ENCODE assay signal across 8 cellular contexts in genomic region chr17:77470800-77471733, GRCh38.
A peak's percentile ranks its signal among the peaks of the same experiment; 100 is the strongest.
DNase-seq lines count a peak whose midpoint lies in the region; ATAC-seq and TF ChIP-seq lines count a peak whose summit lies in the region.

No MANE protein-coding gene starts in this region.

- peaks cover 39 to 81% of the 10 kb centered on the region in 2 donors for H3K4me1 ChIP-seq in adrenal gland (replicated peaks in 1 of 2)
- H3K4me1 ChIP-seq in testis: peaks cover 71% of the 10 kb centered on the region

- H3K36me3 ChIP-seq in adrenal gland (replicated peaks in 1 of 2) (no peaks in the 10 kb centered on the region), testis (ENCODE audit: low read depth, missing control alignments) (no peaks in the 10 kb centered on the region)

- DNase-seq in T-helper 1 cell: no peak
- DNase-seq in adrenal gland: peak in 3 of 7 donors; percentile 43 to 59 (median 47)
- DNase-seq in islet precursor cell: peak; percentile 98
- no peak for DNase-seq in testis
- no peak for DNase-seq in activated CD4-positive, alpha-beta T cell treated with anti-CD3 and anti-CD28 coated beads, Interleukin-2, amount 50 U/mL, for 48 hours
- no peak for DNase-seq in activated gamma-delta T cell (lab: John Stamatoyannopoulos, UW)

- H3K9me3 ChIP-seq in adrenal gland (replicated peaks in 1 of 3) (no peaks in the 10 kb centered on the region), testis (no peaks in the 10 kb centered on the region)

- H3K27ac ChIP-seq in adrenal gland: peak overlapping the region in 4 of 5 donors; percentile 30 to 79 (median 56)
- H3K27ac ChIP-seq in testis: peak overlapping the region; percentile 16 to 51

- TF ChIP-seq CTCF in adrenal gland (IDR thresholded peaks at IDR 0.05): no peak
- no peak for TF ChIP-seq CTCF in testis (IDR thresholded peaks at IDR 0.05)

- H3K4me3 ChIP-seq in adrenal gland (no peak overlapping the region), testis (no peak overlapping the region)

- no peaks in the 10 kb centered on the region for H3K27me3 Mint-ChIP-seq in T-helper 1 cell treated with Interleukin-12 subunit alpha and Interleukin-12 subunit beta and Interleukin-4 antibody, amounts not matched to agents 30 μg/mL and 1 μg/mL, for 36 hours (ENCODE audit: low read depth)

- no peak for ATAC-seq in GM21529 (IDR thresholded peaks at IDR 0.05; ENCODE audit: unreplicated experiment)

- H3K36me3 Mint-ChIP-seq in T-helper 1 cell treated with Interleukin-12 subunit alpha and Interleukin-12 subunit beta and Interleukin-4 antibody, amounts not matched to agents 30 μg/mL and 1 μg/mL, for 36 hours (ENCODE audit: low read depth): peaks cover 58% of the 10 kb centered on the region

- TF ChIP-seq POLR2A in adrenal gland (IDR thresholded peaks at IDR 0.05) (no peak), testis (IDR thresholded peaks at IDR 0.05) (no peak)

- H3K27me3 ChIP-seq in adrenal gland: no peaks in the 10 kb centered on the region
- H3K27me3 ChIP-seq in testis: no peaks in the 10 kb centered on the region

- 67 to 70% (median 69%) methylated on average over 8 to 9 of the region's 9 CpGs for WGBS in adrenal gland, 4 donors
- 59% methylated on average over 8 to 9 of the region's 9 CpGs for WGBS in testis, 2 donors

- intact Hi-C loops in adrenal gland (cut with DNase I) (no loop called here), testis (cut with DNase I; ENCODE audit: low total_unique reads) (no loop called here)

- H3K27ac Mint-ChIP-seq in T-helper 1 cell treated with Interleukin-12 subunit alpha and Interleukin-12 subunit beta and Interleukin-4 antibody, amounts not matched to agents 30 μg/mL and 1 μg/mL, for 36 hours: peak overlapping the region; percentile 77

- peak overlapping the region; percentile 30 for H3K4me3 Mint-ChIP-seq in T-helper 1 cell treated with Interleukin-12 subunit alpha and Interleukin-12 subunit beta and Interleukin-4 antibody, amounts not matched to agents 30 μg/mL and 1 μg/mL, for 36 hours

- peaks cover 81% of the 10 kb centered on the region for H3K4me1 Mint-ChIP-seq in T-helper 1 cell treated with Interleukin-12 subunit alpha and Interleukin-12 subunit beta and Interleukin-4 antibody, amounts not matched to agents 30 μg/mL and 1 μg/mL, for 36 hours (ENCODE audit: low read depth)

- peaks cover 5% of the 10 kb centered on the region for H3K9me3 Mint-ChIP-seq in T-helper 1 cell treated with Interleukin-12 subunit alpha and Interleukin-12 subunit beta and Interleukin-4 antibody, amounts not matched to agents 30 μg/mL and 1 μg/mL, for 36 hours
